ENCODE assay signal across 8 cellular contexts in the genomic region with DNA sequence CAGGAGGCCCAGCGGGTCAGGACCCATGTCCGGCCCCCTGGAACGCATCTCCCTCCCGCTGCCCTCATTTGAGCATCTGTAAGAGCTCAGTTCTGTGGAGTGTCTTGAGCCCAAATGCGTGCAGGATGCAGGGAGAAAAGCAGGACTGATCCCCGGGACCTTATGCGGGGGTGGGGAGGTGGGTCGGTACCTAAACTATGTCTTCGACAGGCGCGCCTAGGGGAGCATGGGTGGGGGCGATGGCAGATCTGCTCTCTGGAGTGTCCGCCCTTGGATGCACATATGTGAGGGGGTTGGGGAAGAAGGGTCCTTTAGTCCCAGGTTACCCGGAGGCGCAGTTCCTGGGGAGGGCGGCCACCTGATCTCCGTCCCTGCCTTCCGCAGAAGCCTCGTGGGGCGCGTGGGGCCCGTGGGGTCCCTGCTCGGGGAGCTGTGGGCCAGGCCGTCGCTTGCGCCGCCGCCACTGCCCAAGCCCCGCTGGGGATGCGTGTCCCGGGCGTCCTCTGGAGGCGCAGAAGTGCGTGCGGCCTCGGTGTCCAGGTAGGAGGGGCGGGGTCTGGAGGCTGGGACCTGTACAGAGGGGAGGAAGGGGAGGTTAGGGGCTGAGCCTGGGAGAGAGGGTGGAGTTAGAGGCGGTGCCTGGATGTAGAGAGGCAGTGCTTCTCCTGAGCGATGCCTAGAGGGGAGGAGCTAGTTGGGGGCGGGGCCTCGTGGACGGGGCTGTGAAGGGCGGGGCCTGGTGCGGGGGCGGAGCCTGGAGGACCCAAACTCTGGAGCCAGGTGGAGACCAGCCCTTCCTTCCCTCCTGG. TPM values are rescaled to one million over a fixed set of nuclear protein-coding genes. Genes with fewer than 3 reads are reported as not detected.
DNase-seq lines count a peak whose midpoint lies in the region; ATAC-seq and TF ChIP-seq lines count a peak whose summit lies in the region.

No MANE protein-coding gene starts in this region.

- H3K4me3 Mint-ChIP-seq in activated T-cell treated with anti-CD3 and anti-CD28 coated beads, Interleukin-2, amount 50 U/mL, for 24 hours: peak overlapping the region; percentile 60
- peak overlapping the region; percentile 69 for H3K4me3 Mint-ChIP-seq in glutamatergic neuron (ENCODE audit: unreplicated experiment)

- H3K36me3 Mint-ChIP-seq in activated T-cell treated with anti-CD3 and anti-CD28 coated beads, Interleukin-2, amount 50 U/mL, for 24 hours (ENCODE audit: low read depth): no peaks in the 10 kb centered on the region
- no peaks in the 10 kb centered on the region for H3K36me3 Mint-ChIP-seq in glutamatergic neuron (ENCODE audit: unreplicated experiment)

- peaks cover 7% of the 10 kb centered on the region for H3K27me3 Mint-ChIP-seq in activated T-cell treated with anti-CD3 and anti-CD28 coated beads, Interleukin-2, amount 50 U/mL, for 24 hours
- peaks cover 22% of the 10 kb centered on the region for H3K27me3 Mint-ChIP-seq in glutamatergic neuron (ENCODE audit: unreplicated experiment)

- intact Hi-C loops in posterior vena cava (cut with DNase I): loop anchor here in 1 of 2 donors (10.0 kb wide), 1 partner anchor 424 kb away; no protein-coding TSS in a partner anchor

- no peaks in the 10 kb centered on the region for H3K9me3 Mint-ChIP-seq in activated T-cell treated with anti-CD3 and anti-CD28 coated beads, Interleukin-2, amount 50 U/mL, for 24 hours
- H3K9me3 Mint-ChIP-seq in glutamatergic neuron (ENCODE audit: unreplicated experiment): peaks cover 8% of the 10 kb centered on the region

- DNase-seq in NCI-H2029 treated with DMSO at 0.1 percent for 48 hours (lab: John Stamatoyannopoulos, UW): peak; percentile 35
- peak; percentile 84 for DNase-seq in activated T-cell treated with anti-CD3 and anti-CD28 coated beads, Interleukin-2, amount 50 U/mL, for 24 hours
- peak; percentile 81 for DNase-seq in glutamatergic neuron
- peak; percentile 45 to 69 for DNase-seq in stimulated activated CD4-positive, alpha-beta T cell treated with anti-CD3 and anti-CD28 coated beads, Interleukin-15, amount 100 ng/mL, for 1 hour (ENCODE audit: low read depth in 1 of 2, low spot score in 1 of 2)
- DNase-seq in posterior vena cava (ENCODE audit: low spot score): no peak

- ATAC-seq in GM18502 (IDR thresholded peaks at IDR 0.05; ENCODE audit: poor library complexity, unreplicated experiment) (peak; percentile 58), HG02571 (IDR thresholded peaks at IDR 0.05; ENCODE audit: unreplicated experiment) (no peak), HG03432 (IDR thresholded peaks at IDR 0.05; ENCODE audit: unreplicated experiment) (no peak)

- H3K27ac Mint-ChIP-seq in activated T-cell treated with anti-CD3 and anti-CD28 coated beads, Interleukin-2, amount 50 U/mL, for 24 hours: peak overlapping the region; percentile 73
- no peak overlapping the region for H3K27ac Mint-ChIP-seq in glutamatergic neuron (ENCODE audit: unreplicated experiment)

- H3K4me1 Mint-ChIP-seq in activated T-cell treated with anti-CD3 and anti-CD28 coated beads, Interleukin-2, amount 50 U/mL, for 24 hours (ENCODE audit: low read depth): peaks cover 24% of the 10 kb centered on the region
- H3K4me1 Mint-ChIP-seq in glutamatergic neuron (ENCODE audit: low read depth, unreplicated experiment): peaks cover 7% of the 10 kb centered on the region

- no peak for TF ChIP-seq CTCF in glutamatergic neuron (IDR thresholded peaks at IDR 0.05; ENCODE audit: partially characterized antibody, unreplicated experiment)

RNA-seq across cellular contexts. Expression of gene CILP2, which starts 2.8 kb away (rescaled TPM):
- total RNA-seq in glutamatergic neuron (ENCODE audit: unreplicated experiment) (40.9 TPM), posterior vena cava (1 to 10 TPM in 1 of 2 donors, under 1 TPM in 1; 0.67 to 2.3 TPM)

RNA-seq across cellular contexts. Expression of gene YJEFN3, which starts 12.2 kb away (rescaled TPM):
- total RNA-seq in glutamatergic neuron (ENCODE audit: unreplicated experiment): 21.6 TPM
- 1 to 10 TPM; 2.9 to 3.7 TPM for total RNA-seq in posterior vena cava

RNA-seq across cellular contexts. Expression of gene NDUFA13, which starts 24.9 kb away (rescaled TPM):
- total RNA-seq in glutamatergic neuron (ENCODE audit: unreplicated experiment) (394 TPM), posterior vena cava (100 to 1,000 TPM; 217 to 248 TPM)

RNA-seq across cellular contexts. Expression of gene TSSK6, which starts 25.6 kb away (rescaled TPM):
- total RNA-seq in glutamatergic neuron (ENCODE audit: unreplicated experiment): 1.7 TPM
- total RNA-seq in posterior vena cava: under 1 TPM; 0.46 to 1.00 TPM

Comparison
In these comparisons a context has a peak if more than half of its experiments do, and no peak if none do; other contexts are left out.
1. RNA of gene CILP2, which starts 2.8 kb away (total RNA-seq): 40.9 TPM in glutamatergic neuron (single experiment); 0.67 to 2.3 TPM in posterior vena cava; every median in the first group is over 10 times any median in the second.